22 cellular contexts compared by ENCODE assay signal in the genomic region with DNA sequence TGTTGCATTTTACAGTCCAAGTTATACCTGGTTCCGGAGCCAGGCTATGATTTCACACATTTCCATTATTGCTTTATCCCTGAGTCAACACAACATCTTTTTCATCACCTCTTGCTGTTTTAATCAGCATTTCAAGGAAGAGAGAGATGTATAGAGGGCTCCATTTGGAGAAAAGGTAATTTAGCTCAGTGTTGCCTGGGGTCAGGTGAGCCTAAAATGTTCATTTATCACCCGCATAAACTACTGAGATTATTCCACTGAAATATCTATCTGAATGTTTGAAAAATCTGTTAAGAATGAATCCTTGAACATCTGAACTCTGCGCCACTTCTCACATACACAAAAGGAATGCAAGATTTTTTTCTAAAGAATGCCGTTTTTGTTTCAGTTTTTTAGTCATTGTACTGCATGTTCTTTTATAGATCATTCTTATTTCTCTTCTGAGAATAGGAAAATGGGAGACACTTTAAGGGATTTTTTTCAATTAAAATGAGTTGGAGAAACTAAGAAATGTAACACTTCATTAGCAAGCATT. TPM values are rescaled to one million over a fixed set of nuclear protein-coding genes. Genes with fewer than 3 reads are reported as not detected.
"Had no signal": no experiment of that assay in that cellular context is flagged by ENCODE, and none has a peak within 500 bp of the region (broad histone marks: within the 10 kb centered on the region; RNA-seq: fewer than 3 reads in every experiment).

No MANE protein-coding gene starts in this region.

- H3K4me3 ChIP-seq: body of pancreas, coronary artery, esophagus squamous epithelium, gastrocnemius medialis, heart left ventricle, prostate gland, smooth muscle cell, transverse colon had no signal

- H3K4me1 Mint-ChIP-seq: activated CD8-positive, alpha-beta memory T cell treated with anti-CD3 and anti-CD28 coated beads, Interleukin-2, amount 10 ng/mL, durations not matched to agents 7 days and 5 days; activated naive CD4-positive, alpha-beta T cell treated with anti-CD3 and anti-CD28 coated beads, Interleukin-2, amount 10 ng/mL, durations not matched to agents 7 days and 5 days; immature natural killer cell; T-helper 17 cell had no signal

- H3K4me3 Mint-ChIP-seq: activated CD4-positive, alpha-beta memory T cell treated with anti-CD3 and anti-CD28 coated beads for 36 hours; activated CD8-positive, alpha-beta memory T cell treated with anti-CD3 and anti-CD28 coated beads, Interleukin-2, amount 10 ng/mL, durations not matched to agents 7 days and 5 days; activated naive CD4-positive, alpha-beta T cell treated with anti-CD3 and anti-CD28 coated beads, Interleukin-2, amount 10 ng/mL, durations not matched to agents 7 days and 5 days; immature natural killer cell; natural killer cell treated with Interleukin-12 subunit alpha and Interleukin-12 subunit beta and Interleukin-15 and Interleukin-18, amount 100 ng/mL, for 72 hours; T-helper 17 cell had no signal

- H3K27ac Mint-ChIP-seq: activated CD4-positive, alpha-beta memory T cell treated with anti-CD3 and anti-CD28 coated beads for 36 hours; activated CD8-positive, alpha-beta memory T cell treated with anti-CD3 and anti-CD28 coated beads, Interleukin-2, amount 10 ng/mL, durations not matched to agents 7 days and 5 days; activated naive CD4-positive, alpha-beta T cell treated with anti-CD3 and anti-CD28 coated beads, Interleukin-2, amount 10 ng/mL, durations not matched to agents 7 days and 5 days; immature natural killer cell; natural killer cell treated with Interleukin-12 subunit alpha and Interleukin-12 subunit beta and Interleukin-15 and Interleukin-18, amount 100 ng/mL, for 72 hours; T-helper 17 cell had no signal

- H3K27me3 Mint-ChIP-seq: activated CD4-positive, alpha-beta memory T cell treated with anti-CD3 and anti-CD28 coated beads for 36 hours; activated CD8-positive, alpha-beta memory T cell treated with anti-CD3 and anti-CD28 coated beads, Interleukin-2, amount 10 ng/mL, durations not matched to agents 7 days and 5 days; activated naive CD4-positive, alpha-beta T cell treated with anti-CD3 and anti-CD28 coated beads, Interleukin-2, amount 10 ng/mL, durations not matched to agents 7 days and 5 days; natural killer cell treated with Interleukin-12 subunit alpha and Interleukin-12 subunit beta and Interleukin-15 and Interleukin-18, amount 100 ng/mL, for 72 hours; T-helper 17 cell had no signal

- DNase-seq: activated CD4-positive, alpha-beta memory T cell treated with anti-CD3 and anti-CD28 coated beads for 36 hours; activated CD8-positive, alpha-beta memory T cell treated with anti-CD3 and anti-CD28 coated beads, Interleukin-2, amount 10 ng/mL, durations not matched to agents 7 days and 5 days; activated naive CD4-positive, alpha-beta T cell treated with anti-CD3 and anti-CD28 coated beads, Interleukin-2, amount 10 ng/mL, durations not matched to agents 7 days and 5 days; activated T-cell treated with anti-CD3 and anti-CD28 coated beads, Interleukin-2, amount 50 U/mL, for 1 hour; body of pancreas; central memory CD4-positive, alpha-beta T cell; effector CD8-positive, alpha-beta T cell; esophagus squamous epithelium; gastrocnemius medialis; heart left ventricle; immature natural killer cell; occipital lobe; right cardiac atrium; stimulated activated naive CD8-positive, alpha-beta T cell treated with anti-CD3 and anti-CD28 coated beads, Interleukin-15, Interleukin-2, amounts not matched to agents 100 U/mL and 50 U/mL, for 24 hours; T-helper 17 cell; transverse colon; WERI-Rb-1 had no signal

- ATAC-seq: activated CD8-positive, alpha-beta memory T cell treated with anti-CD3 and anti-CD28 coated beads, Interleukin-2, amount 10 ng/mL, durations not matched to agents 7 days and 5 days; body of pancreas; gastrocnemius medialis; heart left ventricle; natural killer cell treated with Interleukin-12 subunit alpha and Interleukin-12 subunit beta and Interleukin-15 and Interleukin-18, amount 100 ng/mL, for 72 hours; right cardiac atrium; stimulated activated naive CD8-positive, alpha-beta T cell treated with anti-CD3 and anti-CD28 coated beads, Interleukin-15, Interleukin-2, amounts not matched to agents 100 U/mL and 50 U/mL, for 24 hours; T-helper 17 cell had no signal

- H3K36me3 Mint-ChIP-seq: activated CD4-positive, alpha-beta memory T cell treated with anti-CD3 and anti-CD28 coated beads for 36 hours; activated CD8-positive, alpha-beta memory T cell treated with anti-CD3 and anti-CD28 coated beads, Interleukin-2, amount 10 ng/mL, durations not matched to agents 7 days and 5 days; activated naive CD4-positive, alpha-beta T cell treated with anti-CD3 and anti-CD28 coated beads, Interleukin-2, amount 10 ng/mL, durations not matched to agents 7 days and 5 days; immature natural killer cell; natural killer cell treated with Interleukin-12 subunit alpha and Interleukin-12 subunit beta and Interleukin-15 and Interleukin-18, amount 100 ng/mL, for 72 hours had no signal

- H3K9me3 Mint-ChIP-seq: activated CD4-positive, alpha-beta memory T cell treated with anti-CD3 and anti-CD28 coated beads for 36 hours had no signal

RNA-seq across cellular contexts. Expression of gene AGTR1, which starts 51.5 kb away (rescaled TPM):
- total RNA-seq: activated CD4-positive, alpha-beta memory T cell treated with anti-CD3 and anti-CD28 coated beads for 36 hours; activated CD8-positive, alpha-beta memory T cell treated with anti-CD3 and anti-CD28 coated beads, Interleukin-2, amount 10 ng/mL, durations not matched to agents 7 days and 5 days; endothelial cell of umbilical vein; natural killer cell treated with Interleukin-12 subunit alpha and Interleukin-12 subunit beta and Interleukin-15 and Interleukin-18, amount 100 ng/mL, for 72 hours; T-helper 17 cell had no signal
